In genomic region chr16:47072158-47072557, GRCh38 we compare ENCODE assay signal across 6 cellular contexts.
"Had no signal": no experiment of that assay in that cellular context is flagged by ENCODE, and none has a peak within 500 bp of the region (broad histone marks: within the 10 kb centered on the region; RNA-seq: fewer than 3 reads in every experiment).

No MANE protein-coding gene starts in this region.

- H3K27ac ChIP-seq: HL-60, KMS-11 had no signal

- H3K4me2 ChIP-seq: KMS-11 had no signal

- DNase-seq: IMR-90, KBM-7, KG1 had no signal

- FAIRE-seq: HTR-8/SVneo had no signal

- H3K9ac ChIP-seq: KMS-11 had no signal
